In the genomic region with DNA sequence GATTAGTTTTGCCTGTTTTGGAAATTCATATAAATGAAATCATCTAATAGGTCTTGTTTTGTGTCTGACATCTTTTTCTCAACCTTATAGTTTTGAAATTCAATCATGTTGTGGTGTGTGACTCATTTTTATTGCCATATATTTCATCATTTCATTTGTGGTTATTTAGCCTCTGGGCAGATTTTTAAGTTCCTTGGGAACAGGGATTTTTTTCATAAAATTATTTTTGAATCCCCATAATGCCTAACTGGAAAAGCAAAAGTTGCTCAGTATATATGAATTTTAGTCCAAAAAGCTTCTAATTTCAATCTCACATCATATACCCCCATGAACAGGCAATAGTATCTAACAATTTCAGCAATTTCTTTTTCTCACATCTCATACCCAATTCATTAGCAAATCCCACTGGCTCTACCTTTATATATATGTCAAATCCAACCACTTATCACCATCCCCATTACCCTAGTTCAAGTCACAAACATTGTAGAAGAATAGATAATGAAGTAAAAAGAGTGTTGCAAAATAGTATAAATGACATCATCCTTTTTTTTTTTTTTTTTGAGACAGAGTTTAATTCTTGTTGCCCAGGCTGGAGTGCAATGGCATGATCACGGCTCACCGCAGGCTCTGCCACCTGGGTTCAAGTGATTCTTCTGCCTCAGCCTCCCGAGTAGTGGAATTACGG, we compare ENCODE assay signal across 12 cellular contexts. TPM values are rescaled to one million over a fixed set of nuclear protein-coding genes. Genes with fewer than 3 reads are reported as not detected.
DNase-seq lines count a peak whose midpoint lies in the region; ATAC-seq, FAIRE-seq and TF ChIP-seq lines count a peak whose summit lies in the region.
"Had no signal": no experiment of that assay in that cellular context is flagged by ENCODE, and none has a peak within 500 bp of the region (broad histone marks: within the 10 kb centered on the region; RNA-seq: fewer than 3 reads in every experiment).

No MANE protein-coding gene starts in this region.

- H3K9me3 Mint-ChIP-seq in Calu3 (ENCODE audit: low read depth, unreplicated experiment) = no peaks in the 10 kb centered on the region

- no peaks in the 10 kb centered on the region for H3K9me1 ChIP-seq in IMR-90 (ENCODE audit: insufficient read depth, low read length)
- H3K9me1 ChIP-seq in keratinocyte (ENCODE audit: control insufficient read depth, extremely low read depth, insufficient read depth, low read length) = no peaks in the 10 kb centered on the region

- dilution Hi-C loops in IMR-90 (cut with HindIII; ENCODE audit: low sequenced_read_pairs, unreplicated experiment) (no loop called here), keratinocyte (cut with MboI; ENCODE audit: extremely low pct_ligation_motif_present, low sequenced_read_pairs) (no loop called here)

- no CpG with 5 or more reads among the region's 4 CpGs for WGBS in IMR-90 (ENCODE audit: extremely low coverage in 2 of 2, insufficient read length in 1 of 2), 2 experiments

- DNase-seq in Calu3 = no peak
- DNase-seq in IMR-90 = peak; percentile 79
- peak; percentile 38 for DNase-seq in amniotic stem cell (lab: John Stamatoyannopoulos, UW)
- DNase-seq in keratinocyte (ENCODE audit: low read depth, low spot score) = no peak
- no peak for DNase-seq in NK-92 (lab: John Stamatoyannopoulos, UW; ENCODE audit: unreplicated experiment)
- no peak for DNase-seq in NCI-H2081 (lab: John Stamatoyannopoulos, UW)
- DNase-seq: activated CD4-positive, alpha-beta T cell treated with anti-CD3 and anti-CD28 coated beads, Interleukin-2, amount 50 U/mL, for 1 hour; activated naive CD4-positive, alpha-beta T cell treated with anti-CD3 and anti-CD28 coated beads, Interleukin-2, amount 50 U/mL, for 16 hours; NCI-H69 had no signal

- BruUV-seq in Calu3 (replicated peaks; lab: Mats Ljungman, UMichigan) (no TSS peak), IMR-90 (replicated peaks; lab: Mats Ljungman, UMichigan) (no TSS peak)

- no peak overlapping the region for H3K14ac ChIP-seq in IMR-90 (replicated peaks; ENCODE audit: low read depth, low read length)

- H3K36me3 ChIP-seq in IMR-90 (ENCODE audit: control insufficient read depth, insufficient read depth, low read length) (no peaks in the 10 kb centered on the region), keratinocyte (ENCODE audit: control insufficient read depth in 2 of 2, extremely low read depth in 1 of 2, insufficient read depth in 2 of 2, low read length in 2 of 2) (no peaks in the 10 kb centered on the region)

- H3K79me1 ChIP-seq in IMR-90 (ENCODE audit: low read depth in 1 of 2, low read length in 2 of 2) = no peaks in the 10 kb centered on the region

- H3K4me3 ChIP-seq in IMR-90 (ENCODE audit: insufficient read depth, low read depth, low read length) (no peak overlapping the region), keratinocyte (ENCODE audit: control insufficient read depth in 2 of 3, extremely low read depth in 1 of 3, insufficient read depth in 2 of 3, low read depth in 1 of 3, low read length in 3 of 3) (no peak overlapping the region)

- no peak overlapping the region; the same call in 1 of the 2 replicates for H4K91ac ChIP-seq in IMR-90 (ENCODE audit: insufficient read depth, low read depth, low read length)

- POLR2A ChIA-PET in IMR-90 (lab: Charles Lee; ENCODE audit: unreplicated experiment) = no interaction called here

- H3K4me1 ChIP-seq in IMR-90 (ENCODE audit: control insufficient read depth, insufficient read depth, low read length) = peaks cover 2% of the 10 kb centered on the region; the same call in 1 of the 2 replicates
- H3K4me1 ChIP-seq in keratinocyte (ENCODE audit: control insufficient read depth, extremely low read depth, insufficient read depth, low read length) = peaks cover 26% of the 10 kb centered on the region

- H3K27ac ChIP-seq in IMR-90 (ENCODE audit: insufficient read depth, low read length) (no peak overlapping the region), keratinocyte (ENCODE audit: control insufficient read depth, insufficient read depth, low read length) (peak overlapping the region; percentile 76)

- no peaks in the 10 kb centered on the region for H3K79me2 ChIP-seq in keratinocyte (ENCODE audit: control insufficient read depth, insufficient read depth, low read length)

- peaks cover 11% of the 10 kb centered on the region for H3K36me3 Mint-ChIP-seq in Calu3 (ENCODE audit: insufficient read depth, unreplicated experiment)

- H4K8ac ChIP-seq in IMR-90 (ENCODE audit: low read depth in 2 of 2, low read length in 2 of 2) = peak overlapping the region in 1 of 2 experiments; percentile 50; a peak in 1 of 4 replicates

- H2BK5ac ChIP-seq in IMR-90 (ENCODE audit: low read depth, low read length, poor library complexity, severe bottlenecking) = no peak overlapping the region

- H3K23ac ChIP-seq in IMR-90 (ENCODE audit: low read depth, low read length) = no peak overlapping the region

- FAIRE-seq in keratinocyte (lab: Jason Lieb, UNC) = no peak

- no peak overlapping the region for H3K4me3 Mint-ChIP-seq in Calu3 (ENCODE audit: low read depth, unreplicated experiment)

- H3K27me3 ChIP-seq in IMR-90 (ENCODE audit: control insufficient read depth, insufficient read depth, low read length) (peaks cover 6% of the 10 kb centered on the region; the same call in 1 of the 2 replicates), keratinocyte (ENCODE audit: control insufficient read depth, extremely low read depth, insufficient read depth, low read length) (peaks cover 3% of the 10 kb centered on the region)

- H3K9ac ChIP-seq in IMR-90 (ENCODE audit: low read depth, low read length) (no peak overlapping the region), keratinocyte (ENCODE audit: control insufficient read depth, extremely low read depth, insufficient read depth, low read length) (peak overlapping the region; percentile 51)

- peak overlapping the region; percentile 57; the same call in 1 of the 2 replicates for H2BK20ac ChIP-seq in IMR-90 (ENCODE audit: low read depth, low read length)

- H3K18ac ChIP-seq in IMR-90 (ENCODE audit: low read depth, low read length) = peak overlapping the region; percentile 27; the same call in 1 of the 2 replicates

- H2AK9ac ChIP-seq in IMR-90 (replicated peaks; ENCODE audit: low read depth, low read length, poor library complexity) = no peak overlapping the region

- H3K4me2 ChIP-seq in IMR-90 (ENCODE audit: low read depth, low read length) = no peak overlapping the region
- H3K4me2 ChIP-seq in keratinocyte (ENCODE audit: control insufficient read depth, extremely low read depth, insufficient read depth, low read depth, low read length) = peak overlapping the region; percentile 33

- CTCF ChIA-PET in Calu3 (lab: Charles Lee) (interaction anchor here (0.6 kb wide), 1 partner anchor 377 kb away, joined by 6 read pairs; no protein-coding TSS in a partner anchor), IMR-90 (lab: Yijun Ruan, JAX) (interaction anchor here (1.2 kb wide), 1 partner anchor 90 kb away, joined by 3 read pairs; no protein-coding TSS in a partner anchor)

- peak; percentile 40 for ATAC-seq in IMR-90 (ENCODE audit: low read depth)
- ATAC-seq in GM18870 (IDR thresholded peaks at IDR 0.05; ENCODE audit: unreplicated experiment) = no peak

- H4K5ac ChIP-seq in IMR-90 (ENCODE audit: low read depth, low read length) = no peak overlapping the region

- H2BK120ac ChIP-seq in IMR-90 (ENCODE audit: low read depth, low read length) = no peak overlapping the region

- no peak overlapping the region for H3K56ac ChIP-seq in IMR-90 (ENCODE audit: extremely low read depth, insufficient read depth, low read length)

- TF ChIP-seq POLR2A in IMR-90 (IDR thresholded peaks at IDR 0.05; ENCODE audit: low read depth, low read length) = no peak

- H2BK15ac ChIP-seq in IMR-90 (ENCODE audit: low read depth, low read length) = no peak overlapping the region

- TF ChIP-seq CTCF in Calu3 (IDR thresholded peaks at IDR 0.05; ENCODE audit: unreplicated experiment) (no peak), IMR-90 (conservative IDR thresholded peaks at IDR 0.05; ENCODE audit: low read depth, low read length) (no peak), keratinocyte (optimal IDR thresholded peaks at IDR 0.05 in 1 of 3, IDR thresholded peaks at IDR 0.05 in 1 of 3, conservative IDR thresholded peaks at IDR 0.05 in 1 of 3; ENCODE audit: extremely low read depth in 1 of 3, insufficient read depth in 2 of 3, low read length in 3 of 3) (no peak)

- H3K9me3 ChIP-seq in IMR-90 (ENCODE audit: control insufficient read depth, insufficient read depth, low read length) (no peaks in the 10 kb centered on the region), keratinocyte (ENCODE audit: control insufficient read depth, low read depth, low read length) (no peaks in the 10 kb centered on the region)

- H3K4ac ChIP-seq in IMR-90 (ENCODE audit: low read depth, low read length) = no peak overlapping the region

- TF ChIP-seq RAD21 in IMR-90 (IDR thresholded peaks at IDR 0.05; ENCODE audit: low read length) = no peak

- intact Hi-C loops in Calu3 (cut with micrococcal nuclease; ENCODE audit: unreplicated experiment) = no loop called here
- intact Hi-C loops in IMR-90 (cut with micrococcal nuclease) = no loop called here

- H2AK5ac ChIP-seq in IMR-90 (ENCODE audit: low read depth, low read length) = no peak overlapping the region

- H3K27me3 Mint-ChIP-seq in Calu3 (ENCODE audit: unreplicated experiment) = no peaks in the 10 kb centered on the region

- H4K20me1 ChIP-seq in IMR-90 (ENCODE audit: insufficient read depth, low read length) (no peaks in the 10 kb centered on the region), keratinocyte (ENCODE audit: control insufficient read depth, extremely low read depth, insufficient read depth, low read length) (no peaks in the 10 kb centered on the region)

- in situ Hi-C loops in IMR-90 (cut with MboI; ENCODE audit: low sequenced_read_pairs) = no loop called here

- H3K27ac Mint-ChIP-seq in Calu3 (ENCODE audit: unreplicated experiment) = peak overlapping the region; percentile 70

- H2AFZ ChIP-seq in IMR-90 (replicated peaks; ENCODE audit: low read length, poor library complexity) = no peak overlapping the region
- H2AFZ ChIP-seq in keratinocyte (ENCODE audit: control insufficient read depth, low read length) = no peak overlapping the region

- peaks cover 48% of the 10 kb centered on the region for H3K4me1 Mint-ChIP-seq in Calu3 (ENCODE audit: low read depth, unreplicated experiment)

RNA-seq across cellular contexts. Expression of gene OR6J1, which starts 2.6 kb away (rescaled TPM):
- not detected in 2 replicates for total RNA-seq in Calu3 (2022)
- total RNA-seq in IMR-90 (2012; rRNA removed) = not detected in 2 replicates
- not detected in 2 replicates for polyA plus RNA-seq in IMR-90 (2012; rRNA removed)
- polyA plus RNA-seq in IMR-90 (2012; cell fraction: cytosol; rRNA removed) = not detected in 2 replicates
- polyA plus RNA-seq in IMR-90 (2012; cell fraction: nucleus; rRNA removed; ENCODE audit: low replicate concordance) = not detected in 2 replicates
- polyA plus RNA-seq in keratinocyte = not detected in 3 replicates
- polyA plus RNA-seq in keratinocyte (2011; ENCODE audit: low read depth) = not detected
- polyA plus RNA-seq in keratinocyte (2011; cell fraction: cytosol; rRNA removed) = not detected in 2 replicates
- polyA plus RNA-seq in keratinocyte (2011; cell fraction: nucleus; rRNA removed) = not detected in 2 replicates
- polyA plus RNA-seq in keratinocyte (2012; ENCODE audit: low replicate concordance) = not detected in 2 replicates
- not detected in 3 replicates for polyA minus RNA-seq in keratinocyte
- polyA minus RNA-seq in keratinocyte (2011; cell fraction: cytosol; rRNA and poly(A)+ RNA removed) = not detected
- not detected in 2 replicates for polyA minus RNA-seq in keratinocyte (2011; cell fraction: nucleus; rRNA and poly(A)+ RNA removed)
- total RNA-seq: skeletal muscle tissue; T-helper 1 cell treated with Interleukin-12 subunit alpha and Interleukin-12 subunit beta and Interleukin-4 antibody, amounts not matched to agents 30 ng/mL and 1 ng/mL, for 36 hours had no signal

RNA-seq across cellular contexts. Expression of gene ABHD4, which starts 48.6 kb away (rescaled TPM):
- total RNA-seq in Calu3 (2022) (11.2 and 11.6 TPM in 2 replicates), IMR-90 (2012; rRNA removed) (5.0 and 5.3 TPM in 2 replicates)
- polyA plus RNA-seq in IMR-90 (2012; rRNA removed) (21.8 and 22.0 TPM in 2 replicates), keratinocyte (13.9 to 28.3 TPM (median 17.7 TPM) in 3 replicates)
- polyA plus RNA-seq in IMR-90 (2012; cell fraction: cytosol; rRNA removed) = 13.3 and 23.6 TPM in 2 replicates
- polyA plus RNA-seq in IMR-90 (2012; cell fraction: nucleus; rRNA removed; ENCODE audit: low replicate concordance) = 22.2 and 25.4 TPM in 2 replicates
- 3.4 TPM for polyA plus RNA-seq in keratinocyte (2011; ENCODE audit: low read depth)
- 15.9 and 17.5 TPM in 2 replicates for polyA plus RNA-seq in keratinocyte (2011; cell fraction: cytosol; rRNA removed)
- polyA plus RNA-seq in keratinocyte (2011; cell fraction: nucleus; rRNA removed) = 18.0 and 19.0 TPM in 2 replicates
- polyA plus RNA-seq in keratinocyte (2012; ENCODE audit: low replicate concordance) = 10.5 and 15.4 TPM in 2 replicates
- 13.1 to 24.0 TPM (median 23.8 TPM) in 3 replicates for polyA minus RNA-seq in keratinocyte
- polyA minus RNA-seq in keratinocyte (2011; cell fraction: cytosol; rRNA and poly(A)+ RNA removed) = 19.2 TPM
- polyA minus RNA-seq in keratinocyte (2011; cell fraction: nucleus; rRNA and poly(A)+ RNA removed) = 10.4 and 14.1 TPM in 2 replicates

RNA-seq across cellular contexts. Expression of gene DAD1, which starts 57.7 kb away (rescaled TPM):
- 196 and 197 TPM in 2 replicates for total RNA-seq in Calu3 (2022)
- total RNA-seq in IMR-90 (2012; rRNA removed) = 396 and 449 TPM in 2 replicates
- 448 and 496 TPM in 2 replicates for polyA plus RNA-seq in IMR-90 (2012; rRNA removed)
- polyA plus RNA-seq in IMR-90 (2012; cell fraction: cytosol; rRNA removed) = 412 and 479 TPM in 2 replicates
- 92.7 and 197 TPM in 2 replicates for polyA plus RNA-seq in IMR-90 (2012; cell fraction: nucleus; rRNA removed; ENCODE audit: low replicate concordance)
- 351 to 437 TPM (median 369 TPM) in 3 replicates for polyA plus RNA-seq in keratinocyte
- 97.1 TPM for polyA plus RNA-seq in keratinocyte (2011; ENCODE audit: low read depth)
- 431 and 472 TPM in 2 replicates for polyA plus RNA-seq in keratinocyte (2011; cell fraction: cytosol; rRNA removed)
- polyA plus RNA-seq in keratinocyte (2011; cell fraction: nucleus; rRNA removed) = 304 and 366 TPM in 2 replicates
- polyA plus RNA-seq in keratinocyte (2012; ENCODE audit: low replicate concordance) = 283 and 302 TPM in 2 replicates
- polyA minus RNA-seq in keratinocyte = 168 to 246 TPM (median 203 TPM) in 3 replicates
- 148 TPM for polyA minus RNA-seq in keratinocyte (2011; cell fraction: cytosol; rRNA and poly(A)+ RNA removed)
- polyA minus RNA-seq in keratinocyte (2011; cell fraction: nucleus; rRNA and poly(A)+ RNA removed) = 62.1 and 69.0 TPM in 2 replicates

Comparison
In these comparisons a context has a peak if more than half of its experiments do, and no peak if none do; other contexts are left out.
1. DNase-seq: peak in IMR-90 (single experiment) and amniotic stem cell (single experiment); none in Calu3 (single experiment), keratinocyte (single experiment), NK-92 (single experiment) and NCI-H2081 (0 of 2).